8 cellular contexts compared by ENCODE assay signal in genomic region chr12:949337-950099, GRCh38. TPM values are rescaled to one million over a fixed set of nuclear protein-coding genes. Genes with fewer than 3 reads are reported as not detected.
DNase-seq lines count a peak whose midpoint lies in the region; ATAC-seq, FAIRE-seq and TF ChIP-seq lines count a peak whose summit lies in the region.

Gene RAD52, minus strand, starts transcription at chr12:949694. Its CDS starts 16,636 bp downstream, at chr12:933058.

- no peaks in the 10 kb centered on the region; a peak in 1 of 5 replicates for H3K36me3 ChIP-seq in HepG2 (replicated peaks in 1 of 2; ENCODE audit: control insufficient read depth in 1 of 2, insufficient read depth in 2 of 2, low read length in 2 of 2)

- peak; percentile 94 for TF ChIP-seq RAD21 in HepG2 (CRISPR knock-in tag; IDR thresholded peaks at IDR 0.05)

- peaks cover 53% of the 10 kb centered on the region for H3K4me1 ChIP-seq in HepG2 (ENCODE audit: insufficient read depth, low read length)

- TF ChIP-seq EP300 in HepG2 (IDR thresholded peaks at IDR 0.05; ENCODE audit: low read depth in 2 of 2, low read length in 2 of 2) (peak in 1 of 2 experiments; percentile 45; a peak in 2 of 4 replicates), HepG2 (CRISPR knock-in tag; IDR thresholded peaks at IDR 0.05; ENCODE audit: borderline replicate concordance) (no peak)

- CTCF ChIA-PET in HepG2 (lab: Yijun Ruan, JAX; ENCODE audit: low intra/inter-chr PET ratio, low total read pairs), result interaction anchor here (0.7 to 1.6 kb wide), 3 partner anchors 380 to 497 kb away, joined by 3 to 14 read pairs (median 4); no protein-coding TSS in a partner anchor

- DNase-seq in NCI-H748 treated with DMSO at 0.1 percent for 48 hours (lab: John Stamatoyannopoulos, UW) (peak; percentile 87), dermis blood vessel endothelial cell (peak; percentile 99), HepG2 (ENCODE audit: low spot score) (peak; percentile 96)
- peak; percentile 97 for DNase-seq in activated CD4-positive, alpha-beta T cell treated with anti-CD3 and anti-CD28 coated beads, Interleukin-2, amount 50 U/mL, for 4 hours
- peak; percentile 98 for DNase-seq in stimulated activated CD4-positive, alpha-beta T cell treated with anti-CD3 and anti-CD28 coated beads, Interleukin-4, amount 100 ng/mL, for 24 hours

- ATAC-seq in GM19351 (IDR thresholded peaks at IDR 0.05; ENCODE audit: unreplicated experiment) (peak; percentile 81), HG03558 (IDR thresholded peaks at IDR 0.05; ENCODE audit: extremely low read depth, unreplicated experiment) (peak; percentile 76), HepG2 (peak; percentile 92)

- in situ Hi-C loops in HepG2 (cut with HindIII; ENCODE audit: extremely low pct_ligation_motif_present, low pct_unique_long_range_greater_than_20kb), result loop anchor here (5.0 kb wide), 1 partner anchor 382 kb away; no protein-coding TSS in a partner anchor

- no peaks in the 10 kb centered on the region; a peak in 1 of 5 replicates for H3K27me3 ChIP-seq in HepG2 (ENCODE audit: control insufficient read depth in 1 of 2, insufficient read depth in 2 of 2, low read length in 2 of 2)

- TF ChIP-seq POLR2A in HepG2 (IDR thresholded peaks at IDR 0.05; ENCODE audit: insufficient read depth in 1 of 2, low read depth in 2 of 2, low read length in 2 of 2), result peak; percentile 65 to 91; a peak in 3 of 4 replicates

- H3K9me3 ChIP-seq in HepG2 (ENCODE audit: low read length), result no peaks in the 10 kb centered on the region

- peaks cover 33% of the 10 kb centered on the region for H3K79me2 ChIP-seq in HepG2 (ENCODE audit: insufficient read depth, low read length)

- H3K27ac ChIP-seq in C4-2B (peak within 1 kb of the TSS; percentile 85), HepG2 (ENCODE audit: extremely low read length, insufficient read depth, low read length) (peak within 1 kb of the TSS; percentile 82)

- no TSS peak for BruUV-seq in HepG2 (replicated peaks; lab: Mats Ljungman, UMichigan)

- H2AFZ ChIP-seq in HepG2 (ENCODE audit: low read length), result no peak within 1 kb of the TSS

- peak within 1 kb of the TSS; percentile 77 for H3K9ac ChIP-seq in HepG2 (ENCODE audit: insufficient read depth, low read depth, low read length)

- TF ChIP-seq CTCF in C4-2B (conservative IDR thresholded peaks at IDR 0.05) (peak; percentile 99), HepG2 (CRISPR knock-in tag; IDR thresholded peaks at IDR 0.05) (peak; percentile 99)

- intact Hi-C loops in HepG2 (cut with micrococcal nuclease; ENCODE audit: unreplicated experiment), result loop anchor here (2.0 to 5.0 kb wide), 3 partner anchors 127 to 379 kb away; no protein-coding TSS in a partner anchor

- H3K4me2 ChIP-seq in HepG2 (ENCODE audit: low read depth, low read length), result peak within 1 kb of the TSS; percentile 66

- H4K20me1 ChIP-seq in HepG2 (ENCODE audit: insufficient read depth, low read length), result no peaks in the 10 kb centered on the region

- WGBS in HepG2 (ENCODE audit: low lambda C conversion rate), result under 1% methylated on average over 34 of the region's 58 CpGs

- POLR2A ChIA-PET in HepG2 (lab: Yijun Ruan, JAX), result interaction anchor here (0.6 to 2.7 kb wide), 9 partner anchors 11 to 818 kb away, joined by 3 to 20 read pairs (median 3); partner anchors contain the start of gene ERC1

- peak; percentile 79 for FAIRE-seq in HepG2 (lab: Jason Lieb, UNC)

- H3K4me3 ChIP-seq in HepG2 (replicated peaks in 1 of 3; ENCODE audit: insufficient read depth in 1 of 3, low read depth in 2 of 3, low read length in 3 of 3), result peak within 1 kb of the TSS; percentile 78 to 85 (median 78)

TF ChIP-seq in HepG2, 621 proteins besides CTCF, POLR2A, EP300 and RAD21 (continues in another document):
- no peak for TF ChIP-seq ARNTL (CRISPR knock-in tag; IDR thresholded peaks at IDR 0.05)
- no peak for TF ChIP-seq ZNF644 (CRISPR knock-in tag; IDR thresholded peaks at IDR 0.05; ENCODE audit: low read depth)
- peak; percentile 68 for TF ChIP-seq ZNF614 (CRISPR knock-in tag; IDR thresholded peaks at IDR 0.05; ENCODE audit: borderline replicate concordance)
- no peak for TF ChIP-seq ZNF121 (CRISPR knock-in tag; IDR thresholded peaks at IDR 0.05)
- no peak for TF ChIP-seq PRDM4 (CRISPR knock-in tag; IDR thresholded peaks at IDR 0.05; ENCODE audit: borderline replicate concordance)
- TF ChIP-seq ZNF777 (CRISPR knock-in tag; IDR thresholded peaks at IDR 0.05), result peak; percentile 28; the same call in 1 of the 2 replicates
- peak; percentile 87 for TF ChIP-seq HOMEZ (CRISPR knock-in tag; IDR thresholded peaks at IDR 0.05; ENCODE audit: low read depth)
- no peak for TF ChIP-seq ZC3H13 (CRISPR knock-in tag; IDR thresholded peaks at IDR 0.05)
- no peak for TF ChIP-seq ZFAT (CRISPR knock-in tag; conservative IDR thresholded peaks at IDR 0.05)
- TF ChIP-seq CC2D1A (CRISPR knock-in tag; IDR thresholded peaks at IDR 0.05), result no peak
- peak; percentile 83; the same call in 1 of the 2 replicates for TF ChIP-seq ZNF792 (CRISPR knock-in tag; IDR thresholded peaks at IDR 0.05)
- TF ChIP-seq ZNF431 (CRISPR knock-in tag; IDR thresholded peaks at IDR 0.05; ENCODE audit: borderline replicate concordance, low read depth), result no peak
- TF ChIP-seq THRA (CRISPR knock-in tag; IDR thresholded peaks at IDR 0.05; ENCODE audit: borderline replicate concordance), result peak; percentile 66; the same call in 1 of the 2 replicates
- TF ChIP-seq CEBPG (CRISPR knock-in tag; IDR thresholded peaks at IDR 0.05), result peak; percentile 36; the same call in 1 of the 2 replicates
- no peak for TF ChIP-seq MAFF (IDR thresholded peaks at IDR 0.05; ENCODE audit: low read depth, low read length)

RNA-seq across cellular contexts. Expression of gene RAD52, which starts in this region (rescaled TPM):
- total RNA-seq in dermis blood vessel endothelial cell (14.6 and 18.0 TPM in 2 replicates), HepG2 (2016; rRNA removed; fragmentation: Illumina TruSeq; extraction: Trizol) (13.5 and 19.9 TPM in 2 replicates)
- total RNA-seq in HepG2 (2016; cell fraction: cytosol; rRNA removed; fragmentation: Illumina TruSeq; extraction: Trizol; ENCODE audit: low read depth), result 5.1 and 5.9 TPM in 2 replicates
- total RNA-seq in HepG2 (2016; cell fraction: insoluble cytoplasmic fraction; rRNA removed; fragmentation: Illumina TruSeq; extraction: Trizol), result 13.9 and 16.5 TPM in 2 replicates
- 5.2 and 6.8 TPM in 2 replicates for total RNA-seq in HepG2 (2016; cell fraction: membrane; rRNA removed; fragmentation: Illumina TruSeq; extraction: Trizol)
- 21.3 and 29.5 TPM in 2 replicates for total RNA-seq in HepG2 (2016; cell fraction: nucleus; rRNA removed; fragmentation: Illumina TruSeq; extraction: Trizol)
- polyA plus RNA-seq in HepG2 (2011; rRNA removed), result 13.2 and 14.3 TPM in 2 replicates
- 7.3 and 7.4 TPM in 2 replicates for polyA plus RNA-seq in HepG2 (2011; cell fraction: cytosol; rRNA removed)
- 48.1 and 50.8 TPM in 2 replicates for polyA plus RNA-seq in HepG2 (2011; cell fraction: nucleus; rRNA removed)
- polyA plus RNA-seq in HepG2 (2012), result 9.3 and 10.2 TPM in 2 replicates
- polyA plus RNA-seq in HepG2 (2016; cell fraction: cytosol; fragmentation: Illumina TruSeq; extraction: Trizol; ENCODE audit: low read depth), result 1.2 and 1.3 TPM in 2 replicates
- polyA plus RNA-seq in HepG2 (2016; cell fraction: insoluble cytoplasmic fraction; fragmentation: Illumina TruSeq; extraction: Trizol; ENCODE audit: low read depth), result 8.1 and 8.7 TPM in 2 replicates
- 2.7 and 3.2 TPM in 2 replicates for polyA plus RNA-seq in HepG2 (2016; cell fraction: membrane; fragmentation: Illumina TruSeq; extraction: Trizol; ENCODE audit: low read depth)
- polyA plus RNA-seq in HepG2 (2016; cell fraction: nucleus; fragmentation: Illumina TruSeq; extraction: Trizol; ENCODE audit: insufficient read depth, low read depth), result 56.7 and 60.3 TPM in 2 replicates
- polyA minus RNA-seq in HepG2 (2011; rRNA and poly(A)+ RNA removed; ENCODE audit: low replicate concordance), result 26.0 and 29.8 TPM in 2 replicates
- 10.0 and 12.0 TPM in 2 replicates for polyA minus RNA-seq in HepG2 (2011; cell fraction: cytosol; rRNA and poly(A)+ RNA removed)
- polyA minus RNA-seq in HepG2 (2011; cell fraction: nucleus; rRNA and poly(A)+ RNA removed), result 33.7 and 37.0 TPM in 2 replicates

Comparison
In these comparisons a context has a peak if more than half of its experiments do, and no peak if none do; other contexts are left out.
1. Peak in every context shown above with its lines: DNase-seq, ATAC-seq, H3K4me3 ChIP-seq and H3K27ac ChIP-seq.